Comparison of ENCODE assay signal across 2 cellular contexts in genomic region chr4:140137654-140138053, GRCh38.
TF ChIP-seq lines count a peak whose summit lies in the region.

No MANE protein-coding gene starts in this region.

TF ChIP-seq in SK-N-SH, 30 proteins besides CTCF, POLR2A, EP300 and RAD21 (continued from another document):
- TF ChIP-seq, protein P1, sequence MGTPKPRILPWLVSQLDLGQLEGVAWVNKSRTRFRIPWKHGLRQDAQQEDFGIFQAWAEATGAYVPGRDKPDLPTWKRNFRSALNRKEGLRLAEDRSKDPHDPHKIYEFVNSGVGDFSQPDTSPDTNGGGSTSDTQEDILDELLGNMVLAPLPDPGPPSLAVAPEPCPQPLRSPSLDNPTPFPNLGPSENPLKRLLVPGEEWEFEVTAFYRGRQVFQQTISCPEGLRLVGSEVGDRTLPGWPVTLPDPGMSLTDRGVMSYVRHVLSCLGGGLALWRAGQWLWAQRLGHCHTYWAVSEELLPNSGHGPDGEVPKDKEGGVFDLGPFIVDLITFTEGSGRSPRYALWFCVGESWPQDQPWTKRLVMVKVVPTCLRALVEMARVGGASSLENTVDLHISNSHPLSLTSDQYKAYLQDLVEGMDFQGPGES (IDR thresholded peaks at IDR 0.05; ENCODE audit: low read depth, low read length): no peak
TF ChIP-seq in SK-N-SH: peak in this region for 0.

TF ChIP-seq in SK-N-SH treated with all-trans-retinoic acid at 6 μM for 48 hours, 23 proteins besides CTCF, POLR2A, EP300 and RAD21 (continued from another document):
- TF ChIP-seq TSHZ2 (CRISPR knock-in tag; IDR thresholded peaks at IDR 0.05) (no peak), GLIS3 (CRISPR knock-in tag; IDR thresholded peaks at IDR 0.05) (no peak), CSDC2 (CRISPR knock-in tag; IDR thresholded peaks at IDR 0.05) (no peak), TOX (CRISPR knock-in tag; IDR thresholded peaks at IDR 0.05; ENCODE audit: borderline replicate concordance) (no peak), ESRRG (CRISPR knock-in tag; IDR thresholded peaks at IDR 0.05) (no peak), ZNF565 (CRISPR knock-in tag; conservative IDR thresholded peaks at IDR 0.05; ENCODE audit: low read depth) (no peak), ZC3H10 (CRISPR knock-in tag; IDR thresholded peaks at IDR 0.05) (no peak), ZNF8 (CRISPR knock-in tag; IDR thresholded peaks at IDR 0.05) (no peak)
- TF ChIP-seq, protein P2, sequence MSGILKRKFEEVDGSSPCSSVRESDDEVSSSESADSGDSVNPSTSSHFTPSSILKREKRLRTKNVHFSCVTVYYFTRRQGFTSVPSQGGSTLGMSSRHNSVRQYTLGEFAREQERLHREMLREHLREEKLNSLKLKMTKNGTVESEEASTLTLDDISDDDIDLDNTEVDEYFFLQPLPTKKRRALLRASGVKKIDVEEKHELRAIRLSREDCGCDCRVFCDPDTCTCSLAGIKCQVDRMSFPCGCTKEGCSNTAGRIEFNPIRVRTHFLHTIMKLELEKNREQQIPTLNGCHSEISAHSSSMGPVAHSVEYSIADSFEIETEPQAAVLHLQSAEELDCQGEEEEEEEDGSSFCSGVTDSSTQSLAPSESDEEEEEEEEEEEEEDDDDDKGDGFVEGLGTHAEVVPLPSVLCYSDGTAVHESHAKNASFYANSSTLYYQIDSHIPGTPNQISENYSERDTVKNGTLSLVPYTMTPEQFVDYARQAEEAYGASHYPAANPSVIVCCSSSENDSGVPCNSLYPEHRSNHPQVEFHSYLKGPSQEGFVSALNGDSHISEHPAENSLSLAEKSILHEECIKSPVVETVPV (CRISPR knock-in tag; IDR thresholded peaks at IDR 0.05): no peak
